In genomic region chr14:67973415-67973814, GRCh38 we compare ENCODE assay signal across 22 cellular contexts.
DNase-seq lines count a peak whose midpoint lies in the region; ATAC-seq, FAIRE-seq and TF ChIP-seq lines count a peak whose summit lies in the region.
"Had no signal": no experiment of that assay in that cellular context is flagged by ENCODE, and none has a peak within 500 bp of the region (broad histone marks: within the 10 kb centered on the region; RNA-seq: fewer than 3 reads in every experiment).

No MANE protein-coding gene starts in this region.

- no peaks in the 10 kb centered on the region for H3K9me3 Mint-ChIP-seq in activated T-helper 2 cell treated with anti-CD3 and anti-CD28 coated beads, Interferon-gamma antibody, Interleukin-2, Interleukin-4, amounts not matched to agents 10 μg/mL and 5 μg/mL and 100 μg/mL, durations not matched to agents 14 hours and 24 hours and 36 hours

- no peak for ATAC-seq in GM18502 (IDR thresholded peaks at IDR 0.05; ENCODE audit: poor library complexity, unreplicated experiment)
- ATAC-seq: GM23338 had no signal

- no peak overlapping the region for H3K4me3 Mint-ChIP-seq in activated T-helper 2 cell treated with anti-CD3 and anti-CD28 coated beads, Interferon-gamma antibody, Interleukin-2, Interleukin-4, amounts not matched to agents 10 μg/mL and 5 μg/mL and 100 μg/mL, durations not matched to agents 14 hours and 24 hours and 36 hours (ENCODE audit: low read depth)
- H3K4me3 Mint-ChIP-seq: CD4-positive, CD25-positive, alpha-beta regulatory T cell; GM23338 had no signal

- H3K4ac ChIP-seq in trophoblast cell (ENCODE audit: low read depth, low read length): no peak overlapping the region

- no peak overlapping the region for H3K23ac ChIP-seq in trophoblast cell (ENCODE audit: low read length)

- TF ChIP-seq POLR2A in stomach (IDR thresholded peaks at IDR 0.05): no peak

- H4K8ac ChIP-seq in trophoblast cell (ENCODE audit: low read depth, low read length): no peak overlapping the region

- H2BK12ac ChIP-seq in trophoblast cell (ENCODE audit: low read length): no peak overlapping the region

- H3K4me3 ChIP-seq in trophoblast cell (ENCODE audit: low read depth, low read length) (no peak overlapping the region), stomach (no peak overlapping the region)
- H3K4me3 ChIP-seq: GM23338, SK-N-MC had no signal

- no peaks in the 10 kb centered on the region for H3K9me3 ChIP-seq in trophoblast cell (ENCODE audit: insufficient read depth, low read depth, low read length)
- H3K9me3 ChIP-seq in stomach: no peaks in the 10 kb centered on the region

- H3K14ac ChIP-seq in trophoblast cell (ENCODE audit: low read length): no peak overlapping the region

- no peak for DNase-seq in GM19239 (ENCODE audit: insufficient read length, low spot score)
- peak; percentile 70 for DNase-seq in LHCN-M2 (ENCODE audit: low read depth)
- peak; percentile 31 for DNase-seq in SK-N-DZ (ENCODE audit: low spot score)
- DNase-seq in trophoblast cell: no peak
- no peak for DNase-seq in stomach
- no peak for DNase-seq in central memory CD4-positive, alpha-beta T cell
- no peak for DNase-seq in activated T-helper 2 cell treated with anti-CD3 and anti-CD28 coated beads, Interferon-gamma antibody, Interleukin-2, Interleukin-4, amounts not matched to agents 10 μg/mL and 5 μg/mL and 100 μg/mL, durations not matched to agents 14 hours and 24 hours and 36 hours (ENCODE audit: low spot score)
- DNase-seq: CD4-positive, CD25-positive, alpha-beta regulatory T cell; COR-L47; DND-41; HCEC 1CT; KBM-7; NCI-H1694 treated with DMSO at 0.1 percent for 48 hours; NCI-H2107; NCI-H446 treated with DMSO at 0.1 percent for 48 hours; NCI-H526 treated with DMSO at 0.1 percent for 48 hours; Right ventricle myocardium superior had no signal

- H3K27me3 ChIP-seq in trophoblast cell (ENCODE audit: insufficient read depth, low read length) (no peaks in the 10 kb centered on the region), stomach (no peaks in the 10 kb centered on the region)

- TF ChIP-seq EP300 in stomach (IDR thresholded peaks at IDR 0.05): no peak

- no peaks in the 10 kb centered on the region for H3K27me3 Mint-ChIP-seq in activated T-helper 2 cell treated with anti-CD3 and anti-CD28 coated beads, Interferon-gamma antibody, Interleukin-2, Interleukin-4, amounts not matched to agents 10 μg/mL and 5 μg/mL and 100 μg/mL, durations not matched to agents 14 hours and 24 hours and 36 hours (ENCODE audit: low read depth)
- H3K27me3 Mint-ChIP-seq: CD4-positive, CD25-positive, alpha-beta regulatory T cell had no signal

- no peak overlapping the region for H2BK120ac ChIP-seq in trophoblast cell (ENCODE audit: insufficient read depth, low read length, poor library complexity)

- H3K27ac Mint-ChIP-seq in activated T-helper 2 cell treated with anti-CD3 and anti-CD28 coated beads, Interferon-gamma antibody, Interleukin-2, Interleukin-4, amounts not matched to agents 10 μg/mL and 5 μg/mL and 100 μg/mL, durations not matched to agents 14 hours and 24 hours and 36 hours: no peak overlapping the region
- H3K27ac Mint-ChIP-seq: CD4-positive, CD25-positive, alpha-beta regulatory T cell; GM23338 had no signal

- H3K27ac ChIP-seq in trophoblast cell (ENCODE audit: low read depth, low read length): peak overlapping the region; percentile 47
- no peak overlapping the region for H3K27ac ChIP-seq in stomach
- H3K27ac ChIP-seq: SK-N-MC had no signal

- no peak overlapping the region for H4K91ac ChIP-seq in trophoblast cell (ENCODE audit: low read depth, low read length)

- no peak overlapping the region for H3K4me2 ChIP-seq in trophoblast cell (ENCODE audit: low read length)
- H3K4me2 ChIP-seq: GM23338 had no signal

- no peak overlapping the region for H2BK5ac ChIP-seq in trophoblast cell (ENCODE audit: low read depth, low read length, poor library complexity)

- no peaks in the 10 kb centered on the region for H3K36me3 Mint-ChIP-seq in activated T-helper 2 cell treated with anti-CD3 and anti-CD28 coated beads, Interferon-gamma antibody, Interleukin-2, Interleukin-4, amounts not matched to agents 10 μg/mL and 5 μg/mL and 100 μg/mL, durations not matched to agents 14 hours and 24 hours and 36 hours (ENCODE audit: low read depth)

- peaks cover 8% of the 10 kb centered on the region for H3K79me1 ChIP-seq in trophoblast cell (ENCODE audit: low read length)

- intact Hi-C loops in stomach (cut with DNase I; ENCODE audit: low total_unique reads): no loop called here
- intact Hi-C loops in activated T-helper 2 cell treated with anti-CD3 and anti-CD28 coated beads, Interferon-gamma antibody, Interleukin-2, Interleukin-4, amounts not matched to agents 10 μg/mL and 5 μg/mL and 100 μg/mL, durations not matched to agents 14 hours and 24 hours and 36 hours (cut with micrococcal nuclease): no loop called here

- H4K12ac ChIP-seq in trophoblast cell (ENCODE audit: low read depth, low read length): no peak overlapping the region

- H3K18ac ChIP-seq in trophoblast cell (ENCODE audit: low read length): no peak overlapping the region

- FAIRE-seq in GM19239 (lab: Jason Lieb, UNC): peak; percentile 31
- FAIRE-seq: GM12892, GM18507 had no signal

- H2AK5ac ChIP-seq in trophoblast cell (ENCODE audit: low read length): no peak overlapping the region

- H3K4me1 Mint-ChIP-seq in activated T-helper 2 cell treated with anti-CD3 and anti-CD28 coated beads, Interferon-gamma antibody, Interleukin-2, Interleukin-4, amounts not matched to agents 10 μg/mL and 5 μg/mL and 100 μg/mL, durations not matched to agents 14 hours and 24 hours and 36 hours (ENCODE audit: low read depth): no peaks in the 10 kb centered on the region
- H3K4me1 Mint-ChIP-seq: CD4-positive, CD25-positive, alpha-beta regulatory T cell had no signal

- H3K9ac ChIP-seq in trophoblast cell (ENCODE audit: low read length): no peak overlapping the region

- no peaks in the 10 kb centered on the region for H3K36me3 ChIP-seq in trophoblast cell (ENCODE audit: control insufficient read depth in 1 of 2, insufficient read depth in 2 of 2, low read length in 2 of 2)
- H3K36me3 ChIP-seq in stomach: no peaks in the 10 kb centered on the region

- no peak overlapping the region for H2AFZ ChIP-seq in trophoblast cell (ENCODE audit: insufficient read depth, low read length, poor library complexity)
- H2AFZ ChIP-seq: GM23338 had no signal

- H3K79me2 ChIP-seq in trophoblast cell (ENCODE audit: control insufficient read depth, insufficient read depth, low read length, poor library complexity): no peaks in the 10 kb centered on the region

- H3K4me1 ChIP-seq in trophoblast cell (ENCODE audit: control insufficient read depth in 1 of 2, insufficient read depth in 2 of 2, low read length in 2 of 2) (peaks cover 0 to 2% of the 10 kb centered on the region in 2 experiments), stomach (peaks cover 17 to 53% (median 36%) of the 10 kb centered on the region in 4 donors)

- no peak for TF ChIP-seq CTCF in stomach (IDR thresholded peaks at IDR 0.05)

Comparison
In these comparisons a context has a peak if more than half of its experiments do, and no peak if none do; other contexts are left out.
1. DNase-seq: peak in LHCN-M2 (single experiment) and SK-N-DZ (single experiment); none in GM19239 (single experiment), trophoblast cell (0 of 2), stomach (single experiment), central memory CD4-positive, alpha-beta T cell (single experiment) and activated T-helper 2 cell treated with anti-CD3 and anti-CD28 coated beads, Interferon-gamma antibody, Interleukin-2, Interleukin-4, amounts not matched to agents 10 μg/mL and 5 μg/mL and 100 μg/mL, durations not matched to agents 14 hours and 24 hours and 36 hours (single experiment).